ENCODE assay signal across 1 cellular context in the genomic region with DNA sequence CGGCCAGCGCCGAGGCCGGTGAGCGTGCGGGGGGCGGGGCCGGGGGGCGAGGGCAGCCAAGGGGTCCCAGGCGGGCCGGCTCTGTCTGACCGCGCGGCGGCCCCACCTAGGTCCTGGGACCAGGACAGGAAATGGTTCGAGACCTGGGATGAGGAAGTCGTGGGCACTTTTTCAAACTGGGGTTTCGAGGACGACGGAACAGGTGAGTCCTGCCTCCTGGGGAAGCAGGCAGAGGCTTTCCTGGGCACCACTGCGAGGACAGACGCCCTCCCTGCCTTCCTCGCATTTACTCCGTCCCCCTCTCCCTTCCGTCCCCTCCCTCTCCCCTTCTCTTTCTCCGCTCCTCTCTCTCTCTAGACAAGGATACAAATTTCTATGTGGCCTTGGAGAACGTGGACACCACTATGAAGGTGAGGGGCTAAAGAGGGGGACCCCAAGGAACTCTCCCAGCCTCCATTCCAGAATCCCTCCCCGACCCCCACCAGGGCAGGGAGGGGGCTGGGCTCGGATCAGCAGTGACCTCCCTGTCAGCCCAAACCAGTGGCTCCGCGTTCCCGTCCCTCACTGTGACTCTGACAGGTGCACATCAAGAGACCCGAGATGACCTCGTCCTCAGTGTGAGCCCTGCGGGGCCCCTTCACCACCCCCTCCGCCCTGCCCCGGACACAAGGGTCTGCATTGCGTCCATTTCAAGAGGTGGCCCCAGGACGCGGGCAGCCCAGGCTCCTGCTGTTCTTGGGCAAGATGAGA.
TF ChIP-seq lines count a peak whose summit lies in the region.

No MANE protein-coding gene starts in this region.

TF ChIP-seq in IMR-90, 13 proteins besides CTCF, POLR2A, EP300 and RAD21:
- no peak for TF ChIP-seq BHLHE40 (IDR thresholded peaks at IDR 0.05; ENCODE audit: low read depth, low read length)
- no peak for TF ChIP-seq USF2 (IDR thresholded peaks at IDR 0.05; ENCODE audit: low read depth, low read length)
- no peak for TF ChIP-seq NFE2L2 (IDR thresholded peaks at IDR 0.05; ENCODE audit: low read depth, low read length)
- no peak for TF ChIP-seq RFX5 (IDR thresholded peaks at IDR 0.05; ENCODE audit: low read depth, low read length)
- no peak for TF ChIP-seq MAZ (IDR thresholded peaks at IDR 0.05; ENCODE audit: borderline replicate concordance, low read depth, low read length)
- TF ChIP-seq CEBPB (IDR thresholded peaks at IDR 0.05; ENCODE audit: low read depth, low read length): no peak
- TF ChIP-seq CHD1 (IDR thresholded peaks at IDR 0.05; ENCODE audit: low read depth, low read length): no peak
- no peak for TF ChIP-seq MAFK (IDR thresholded peaks at IDR 0.05; ENCODE audit: low read depth, low read length)
- TF ChIP-seq FOS (IDR thresholded peaks at IDR 0.05; ENCODE audit: low read depth, low read length): no peak
- no peak for TF ChIP-seq RCOR1 (IDR thresholded peaks at IDR 0.05; ENCODE audit: insufficient replicate concordance, low read length)
- TF ChIP-seq, protein P1, sequence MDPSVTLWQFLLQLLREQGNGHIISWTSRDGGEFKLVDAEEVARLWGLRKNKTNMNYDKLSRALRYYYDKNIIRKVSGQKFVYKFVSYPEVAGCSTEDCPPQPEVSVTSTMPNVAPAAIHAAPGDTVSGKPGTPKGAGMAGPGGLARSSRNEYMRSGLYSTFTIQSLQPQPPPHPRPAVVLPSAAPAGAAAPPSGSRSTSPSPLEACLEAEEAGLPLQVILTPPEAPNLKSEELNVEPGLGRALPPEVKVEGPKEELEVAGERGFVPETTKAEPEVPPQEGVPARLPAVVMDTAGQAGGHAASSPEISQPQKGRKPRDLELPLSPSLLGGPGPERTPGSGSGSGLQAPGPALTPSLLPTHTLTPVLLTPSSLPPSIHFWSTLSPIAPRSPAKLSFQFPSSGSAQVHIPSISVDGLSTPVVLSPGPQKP (IDR thresholded peaks at IDR 0.05; ENCODE audit: borderline replicate concordance, low read depth, low read length): no peak
- no peak for TF ChIP-seq MXI1 (IDR thresholded peaks at IDR 0.05; ENCODE audit: borderline replicate concordance, low read depth, low read length)
- TF ChIP-seq SMC3 (IDR thresholded peaks at IDR 0.05; ENCODE audit: low read depth, low read length): no peak
